In the genomic region with DNA sequence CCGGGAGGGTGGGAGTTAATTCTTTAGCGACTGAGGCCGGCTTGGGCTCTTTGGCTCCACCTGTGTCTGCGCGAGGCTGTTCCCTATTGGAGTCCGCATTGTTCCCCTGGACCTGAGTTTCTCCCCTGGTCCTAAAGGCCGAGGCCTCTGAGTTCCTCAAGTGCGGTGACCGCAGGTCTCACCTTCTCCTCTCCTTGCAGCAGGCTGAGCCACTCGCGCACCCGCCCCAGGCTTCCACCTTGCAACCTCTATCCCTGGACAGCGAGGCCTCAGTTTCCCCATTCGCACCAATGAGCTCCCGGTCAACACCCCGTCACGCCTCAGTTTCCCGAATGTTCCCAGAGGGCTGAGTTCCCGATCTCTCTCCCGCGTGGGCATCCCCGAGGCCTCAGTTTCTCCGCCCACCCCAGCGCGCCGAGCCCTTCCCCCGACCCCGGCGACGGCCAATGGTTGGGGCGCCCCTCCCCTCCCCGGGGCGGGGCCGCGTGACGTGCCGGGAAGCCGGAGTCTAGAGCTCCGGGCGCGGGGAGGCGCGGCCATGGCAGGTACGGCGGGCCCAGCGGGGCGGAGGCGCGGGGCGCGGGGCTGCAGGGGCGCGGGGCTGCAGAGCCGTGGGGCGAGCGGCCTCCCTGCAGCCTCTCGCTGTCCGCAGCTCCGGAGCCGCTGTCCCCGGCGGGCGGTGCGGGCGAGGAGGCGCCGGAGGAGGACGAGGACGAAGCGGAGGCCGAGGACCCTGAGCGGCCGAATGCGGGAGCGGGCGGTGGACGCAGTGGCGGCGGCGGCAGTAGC, we compare ENCODE assay signal across 1 cellular context.
A peak's percentile ranks its signal among the peaks of the same experiment; 100 is the strongest.
TF ChIP-seq lines count a peak whose summit lies in the region.

A gene with protein sequence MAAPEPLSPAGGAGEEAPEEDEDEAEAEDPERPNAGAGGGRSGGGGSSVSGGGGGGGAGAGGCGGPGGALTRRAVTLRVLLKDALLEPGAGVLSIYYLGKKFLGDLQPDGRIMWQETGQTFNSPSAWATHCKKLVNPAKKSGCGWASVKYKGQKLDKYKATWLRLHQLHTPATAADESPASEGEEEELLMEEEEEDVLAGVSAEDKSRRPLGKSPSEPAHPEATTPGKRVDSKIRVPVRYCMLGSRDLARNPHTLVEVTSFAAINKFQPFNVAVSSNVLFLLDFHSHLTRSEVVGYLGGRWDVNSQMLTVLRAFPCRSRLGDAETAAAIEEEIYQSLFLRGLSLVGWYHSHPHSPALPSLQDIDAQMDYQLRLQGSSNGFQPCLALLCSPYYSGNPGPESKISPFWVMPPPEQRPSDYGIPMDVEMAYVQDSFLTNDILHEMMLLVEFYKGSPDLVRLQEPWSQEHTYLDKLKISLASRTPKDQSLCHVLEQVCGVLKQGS (plus strand): TSS at position 507 of the 789 bp plus-strand sequence. CDS start 32 bp downstream, at position 539.

TF ChIP-seq in HEK293, 187 proteins besides CTCF, POLR2A, EP300 and RAD21 (continued from another document and continues in another):
- TF ChIP-seq ZNF837 (tag by site-specific recombination; IDR thresholded peaks at IDR 0.05) (no peak), SALL2 (tag by site-specific recombination; IDR thresholded peaks at IDR 0.05; ENCODE audit: borderline replicate concordance) (no peak), PRDM6 (tag by site-specific recombination; IDR thresholded peaks at IDR 0.05) (no peak), ZNF692 (tag by site-specific recombination; IDR thresholded peaks at IDR 0.05) (peak; percentile 74), SCRT1 (tag by site-specific recombination; IDR thresholded peaks at IDR 0.05; ENCODE audit: borderline replicate concordance) (no peak; the same call in 1 of the 2 replicates), ZNF416 (tag by site-specific recombination; IDR thresholded peaks at IDR 0.05) (no peak), ZSCAN23 (tag by site-specific recombination; IDR thresholded peaks at IDR 0.05) (peak; percentile 80; the same call in 1 of the 2 replicates), ZNF677 (tag by site-specific recombination; IDR thresholded peaks at IDR 0.05) (no peak), ZNF623 (tag by site-specific recombination; IDR thresholded peaks at IDR 0.05) (no peak), ZFP37 (tag by site-specific recombination; IDR thresholded peaks at IDR 0.05) (no peak), ZNF341 (tag by site-specific recombination; IDR thresholded peaks at IDR 0.05; ENCODE audit: low read depth) (peak; percentile 89), SETDB1 (IDR thresholded peaks at IDR 0.05; ENCODE audit: insufficient read length, low read length) (no peak), KLF10 (tag by site-specific recombination; IDR thresholded peaks at IDR 0.05) (peak; percentile 26; the same call in 1 of the 2 replicates), HOXA7 (CRISPR knock-in tag; IDR thresholded peaks at IDR 0.05; ENCODE audit: borderline replicate concordance) (no peak), ZNF621 (tag by site-specific recombination; IDR thresholded peaks at IDR 0.05) (no peak), TCF7L2 (IDR thresholded peaks at IDR 0.05; ENCODE audit: borderline replicate concordance, low read depth, low read length) (no peak), ZBTB49 (tag by site-specific recombination; IDR thresholded peaks at IDR 0.05; ENCODE audit: low read depth) (no peak), KLF7 (tag by site-specific recombination; IDR thresholded peaks at IDR 0.05; ENCODE audit: borderline replicate concordance) (peak; percentile 69; the same call in 1 of the 2 replicates), ZNF670 (tag by site-specific recombination; IDR thresholded peaks at IDR 0.05; ENCODE audit: low read depth) (no peak), ZNF350 (tag by site-specific recombination; IDR thresholded peaks at IDR 0.05) (no peak), ZNF398 (tag by site-specific recombination; IDR thresholded peaks at IDR 0.05) (no peak), GLI4 (tag by site-specific recombination; IDR thresholded peaks at IDR 0.05) (no peak), ZNF488 (tag by site-specific recombination; IDR thresholded peaks at IDR 0.05) (no peak), REPIN1 (tag by site-specific recombination; IDR thresholded peaks at IDR 0.05; ENCODE audit: low read depth) (0 out of 2 replicates have a peak, but pooled peaks have one; percentile 52), HIC1 (tag by site-specific recombination; IDR thresholded peaks at IDR 0.05) (no peak), BCL11B (tag by site-specific recombination; IDR thresholded peaks at IDR 0.05; ENCODE audit: low read depth) (peak; percentile 94), WT1 (tag by site-specific recombination; IDR thresholded peaks at IDR 0.05) (no peak), TRIM28 (IDR thresholded peaks at IDR 0.05; ENCODE audit: borderline replicate concordance, low read length) (no peak), ZNF24 (tag by site-specific recombination; IDR thresholded peaks at IDR 0.05) (no peak), ZNF548 (tag by site-specific recombination; IDR thresholded peaks at IDR 0.05) (no peak), ZNF223 (tag by site-specific recombination; IDR thresholded peaks at IDR 0.05) (no peak), ZNF514 (tag by site-specific recombination; IDR thresholded peaks at IDR 0.05) (no peak), ZNF133 (tag by site-specific recombination; IDR thresholded peaks at IDR 0.05) (no peak), ELK4 (IDR thresholded peaks at IDR 0.05; ENCODE audit: borderline replicate concordance, low read depth, low read length) (no peak), KLF9 (tag by site-specific recombination; IDR thresholded peaks at IDR 0.05; ENCODE audit: low read depth) (peak; percentile 85), ZNF76 (tag by site-specific recombination; IDR thresholded peaks at IDR 0.05; ENCODE audit: borderline replicate concordance, low read depth) (0 out of 2 replicates have a peak, but pooled peaks have one; percentile 42), ZNF311 (tag by site-specific recombination; IDR thresholded peaks at IDR 0.05; ENCODE audit: borderline replicate concordance) (no peak), ZNF148 (tag by site-specific recombination; IDR thresholded peaks at IDR 0.05; ENCODE audit: borderline replicate concordance) (no peak), ZBTB8A (tag by site-specific recombination; IDR thresholded peaks at IDR 0.05) (peak; percentile 61), ZNF174 (tag by site-specific recombination; IDR thresholded peaks at IDR 0.05) (no peak)
- TF ChIP-seq, protein P1, sequence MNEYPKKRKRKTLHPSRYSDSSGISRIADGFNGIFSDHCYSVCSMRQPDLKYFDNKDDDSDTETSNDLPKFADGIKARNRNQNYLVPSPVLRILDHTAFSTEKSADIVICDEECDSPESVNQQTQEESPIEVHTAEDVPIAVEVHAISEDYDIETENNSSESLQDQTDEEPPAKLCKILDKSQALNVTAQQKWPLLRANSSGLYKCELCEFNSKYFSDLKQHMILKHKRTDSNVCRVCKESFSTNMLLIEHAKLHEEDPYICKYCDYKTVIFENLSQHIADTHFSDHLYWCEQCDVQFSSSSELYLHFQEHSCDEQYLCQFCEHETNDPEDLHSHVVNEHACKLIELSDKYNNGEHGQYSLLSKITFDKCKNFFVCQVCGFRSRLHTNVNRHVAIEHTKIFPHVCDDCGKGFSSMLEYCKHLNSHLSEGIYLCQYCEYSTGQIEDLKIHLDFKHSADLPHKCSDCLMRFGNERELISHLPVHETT (tag by site-specific recombination; IDR thresholded peaks at IDR 0.05): no peak; the same call in 1 of the 2 replicates
